Comparison of ENCODE assay signal across 9 cellular contexts in genomic region chr11:68212421-68213134, GRCh38. TPM values are rescaled to one million over a fixed set of nuclear protein-coding genes. Genes with fewer than 3 reads are reported as not detected.
DNase-seq lines count a peak whose midpoint lies in the region; ATAC-seq, FAIRE-seq and TF ChIP-seq lines count a peak whose summit lies in the region.
"Had no signal": no experiment of that assay in that cellular context is flagged by ENCODE, and none has a peak within 500 bp of the region (broad histone marks: within the 10 kb centered on the region; RNA-seq: fewer than 3 reads in every experiment).

No MANE protein-coding gene starts in this region.

- ATAC-seq in GM19023 (IDR thresholded peaks at IDR 0.05; ENCODE audit: unreplicated experiment), result peak; percentile 48

- TF ChIP-seq POLR2A in thyroid gland (IDR thresholded peaks at IDR 0.05), result peak in 1 of 2 donors; percentile 46

- H3K27me3 ChIP-seq in BE2C (no peaks in the 10 kb centered on the region), neuron (ENCODE audit: insufficient read depth, low read length) (no peaks in the 10 kb centered on the region), thyroid gland (no peaks in the 10 kb centered on the region)

- no peak overlapping the region for H2AFZ ChIP-seq in neuron (ENCODE audit: low read depth, low read length)

- H3K9me3 ChIP-seq in BE2C (no peaks in the 10 kb centered on the region), neuron (ENCODE audit: low read length) (no peaks in the 10 kb centered on the region), thyroid gland (no peaks in the 10 kb centered on the region)

- no peaks in the 10 kb centered on the region for H3K36me3 ChIP-seq in BE2C
- H3K36me3 ChIP-seq in neuron (ENCODE audit: insufficient read depth, low read length), result no peaks in the 10 kb centered on the region
- H3K36me3 ChIP-seq in thyroid gland, result no peaks in the 10 kb centered on the region

- H3K4me1 ChIP-seq in BE2C (peaks cover 3% of the 10 kb centered on the region; the same call in 1 of the 2 replicates), neuron (ENCODE audit: insufficient read depth, low read length) (peaks cover 31% of the 10 kb centered on the region), thyroid gland (peaks cover 34 to 37% of the 10 kb centered on the region in 2 donors)

- TF ChIP-seq CTCF in BE2C (IDR thresholded peaks at IDR 0.05; ENCODE audit: low read depth, low read length) (0 out of 2 replicates have a peak, but pooled peaks have one; percentile 2), foreskin fibroblast (IDR thresholded peaks at IDR 0.05; ENCODE audit: low read depth, low read length) (no peak), thyroid gland (IDR thresholded peaks at IDR 0.05) (peak in 3 of 6 experiments; percentile 34 to 52 (median 51))

- intact Hi-C loops in thyroid gland (cut with DNase I), result loop anchor here (10.0 kb wide), 1 partner anchor 208 kb away; the partner anchor contains the start of gene UNC93B1

- DNase-seq in BE2C (peak; percentile 85), HT-29 (ENCODE audit: low spot score) (peak; percentile 76), RCC 7860 (ENCODE audit: low spot score) (peak; percentile 32), activated gamma-delta T cell treated with Interleukin-2 at 50 U/mL for 16 hours (peak; percentile 62), foreskin fibroblast (peak; percentile 71 to 90), thyroid gland (peak; percentile 67 to 70)

- FAIRE-seq in RCC 7860 (lab: Jason Lieb, UNC), result no peak
- FAIRE-seq: TTC549 had no signal

- WGBS in thyroid gland, 2 donors, result 0 to 1% methylated on average over 33 to 48 of the region's 80 CpGs

- peak overlapping the region; percentile 96 to 98 (median 97) for H3K27ac ChIP-seq in thyroid gland

- H3K4me3 ChIP-seq in BE2C (ENCODE audit: low read depth, low read length) (peak overlapping the region; percentile 96), foreskin fibroblast (ENCODE audit: low read depth in 1 of 2, low read length in 2 of 2) (peak overlapping the region; percentile 80 to 86), neuron (ENCODE audit: low read length) (peak overlapping the region; percentile 91), thyroid gland (replicated peaks in 1 of 3) (peak overlapping the region; percentile 43 to 97 (median 74))

RNA-seq across cellular contexts. Expression of gene KMT5B, which starts 0.5 kb away (rescaled TPM):
- polyA plus RNA-seq in BE2C (2012; ENCODE audit: insufficient read depth, insufficient read length, low read depth), result 42.5 TPM
- 26.5 and 27.2 TPM in 2 replicates for total RNA-seq in HT-29 (2014; rRNA removed; shearing (Covaris generic))
- 10 to 100 TPM; 57.4 to 84.2 (median 67.4) TPM for total RNA-seq in thyroid gland

RNA-seq across cellular contexts. Expression of gene C11orf24, which starts 59.2 kb away (rescaled TPM):
- 59.5 TPM for polyA plus RNA-seq in BE2C (2012; ENCODE audit: insufficient read depth, insufficient read length, low read depth)
- 38.8 and 42.3 TPM in 2 replicates for total RNA-seq in HT-29 (2014; rRNA removed; shearing (Covaris generic))
- 10 to 100 TPM; 12.4 to 28.3 (median 24.4) TPM for total RNA-seq in thyroid gland

Comparison
In these comparisons a context has a peak if more than half of its experiments do, and no peak if none do; other contexts are left out.
1. Peak in every context shown above with its lines: DNase-seq, ATAC-seq, H3K4me3 ChIP-seq and H3K27ac ChIP-seq.
2. DNase-seq: peak in every context shown above with its lines; median percentile 85 in BE2C; 80 in foreskin fibroblast; 76 in HT-29; 68 in thyroid gland; 62 in activated gamma-delta T cell treated with Interleukin-2 at 50 U/mL for 16 hours; 32 in RCC 7860.